Comparison of ENCODE assay signal across 8 cellular contexts in genomic region chr2:32277674-32278475, GRCh38. TPM values are rescaled to one million over a fixed set of nuclear protein-coding genes. Genes with fewer than 3 reads are reported as not detected.
DNase-seq lines count a peak whose midpoint lies in the region; ATAC-seq lines count a peak whose summit lies in the region.

Gene YIPF4 (plus strand): TSS chr2:32277904. CDS start chr2:32278156, 252 bp downstream.

- no peaks in the 10 kb centered on the region for H3K27me3 ChIP-seq in CD8-positive, alpha-beta memory T cell (ENCODE audit: insufficient read depth, low read length, poor library complexity, severe bottlenecking)

- ATAC-seq in GM19468 (IDR thresholded peaks at IDR 0.05; ENCODE audit: extremely low read depth, unreplicated experiment): peak; percentile 97
- ATAC-seq in effector memory CD8-positive, alpha-beta T cell (replicated peaks): peak; percentile 95

- H3K4me1 ChIP-seq in CD8-positive, alpha-beta memory T cell (ENCODE audit: insufficient read depth, low read length): peaks cover 21% of the 10 kb centered on the region

- H3K36me3 ChIP-seq in CD8-positive, alpha-beta memory T cell (ENCODE audit: insufficient read depth, low read length): no peaks in the 10 kb centered on the region

- POLR2A ChIA-PET in CD8-positive, alpha-beta memory T cell (lab: Charles Lee): interaction anchor here (0.6 to 0.7 kb wide), 3 partner anchors 10 to 108 kb away, joined by 3 to 5 read pairs (median 3); no protein-coding TSS in a partner anchor

- H3K9me3 Mint-ChIP-seq in CD8-positive, alpha-beta memory T cell: peaks cover 0 to 2% (median 0%) of the 10 kb centered on the region in 5 donors
- no peaks in the 10 kb centered on the region for H3K9me3 Mint-ChIP-seq in effector memory CD8-positive, alpha-beta T cell

- peak within 1 kb of the TSS; percentile 76 for H3K4me3 ChIP-seq in CD8-positive, alpha-beta memory T cell (ENCODE audit: low read length)

- peaks cover 2 to 25% (median 4%) of the 10 kb centered on the region in 3 donors for H3K36me3 Mint-ChIP-seq in CD8-positive, alpha-beta memory T cell
- peaks cover 47% of the 10 kb centered on the region for H3K36me3 Mint-ChIP-seq in effector memory CD8-positive, alpha-beta T cell (ENCODE audit: insufficient read depth)

- peak within 1 kb of the TSS; percentile 87 to 96 (median 90) for H3K4me3 Mint-ChIP-seq in CD8-positive, alpha-beta memory T cell
- peak within 1 kb of the TSS; percentile 87 for H3K4me3 Mint-ChIP-seq in effector memory CD8-positive, alpha-beta T cell

- peaks cover 0 to 12% of the 10 kb centered on the region in 2 donors for H3K27me3 Mint-ChIP-seq in CD8-positive, alpha-beta memory T cell
- H3K27me3 Mint-ChIP-seq in effector memory CD8-positive, alpha-beta T cell: peaks cover 0 to 8% of the 10 kb centered on the region in 2 donors

- no peaks in the 10 kb centered on the region for H3K9me3 ChIP-seq in CD8-positive, alpha-beta memory T cell (ENCODE audit: low read length)

- CTCF ChIA-PET in CD8-positive, alpha-beta memory T cell (lab: Charles Lee): no interaction called here

- H3K4me1 Mint-ChIP-seq in CD8-positive, alpha-beta memory T cell: peaks cover 30 to 41% (median 37%) of the 10 kb centered on the region in 3 donors
- H3K4me1 Mint-ChIP-seq in effector memory CD8-positive, alpha-beta T cell (ENCODE audit: low read depth in 2 of 2): peaks cover 15 to 30% of the 10 kb centered on the region in 2 donors

- H3K27ac Mint-ChIP-seq in CD8-positive, alpha-beta memory T cell: peak within 1 kb of the TSS; percentile 93 to 99 (median 98)
- peak within 1 kb of the TSS; percentile 98 for H3K27ac Mint-ChIP-seq in effector memory CD8-positive, alpha-beta T cell

- DNase-seq in CD8-positive, alpha-beta memory T cell: peak; percentile 76 to 95 (median 91)
- peak; percentile 79 for DNase-seq in HS-5 (ENCODE audit: low read depth)
- peak; percentile 71 for DNase-seq in NK-92 treated with Interleukin-12 subunit alpha and Interleukin-12 subunit beta, amount 100 ng/mL, for 24 hours (lab: John Stamatoyannopoulos, UW)
- peak; percentile 99 for DNase-seq in activated CD8-positive, alpha-beta memory T cell treated with anti-CD3 and anti-CD28 coated beads for 24 hours
- DNase-seq in effector memory CD8-positive, alpha-beta T cell: peak; percentile 90 to 98 (median 92)
- DNase-seq in medulla oblongata (ENCODE audit: extremely low spot score): peak; percentile 96
- peak; percentile 82 for DNase-seq in stimulated activated CD8-positive, alpha-beta memory T cell treated with anti-CD3 and anti-CD28 coated beads, Interleukin-12 subunit alpha, Interleukin-12 subunit beta, amount 100 ng/mL, for 1 hour (ENCODE audit: low read depth)

- H3K27ac ChIP-seq in CD8-positive, alpha-beta memory T cell (ENCODE audit: low read depth, low read length): peak within 1 kb of the TSS; percentile 86

RNA-seq across cellular contexts. Expression of gene YIPF4, which starts in this region (rescaled TPM):
- 10 to 100 TPM; 43.1 to 47.0 TPM for total RNA-seq in CD8-positive, alpha-beta memory T cell
- 22.9 TPM for polyA plus RNA-seq in CD8-positive, alpha-beta memory T cell

Comparison
In these comparisons a context has a peak if more than half of its experiments do, and no peak if none do; other contexts are left out.
1. Peak in every context shown above with its lines: DNase-seq, ATAC-seq, H3K4me3 ChIP-seq and H3K27ac ChIP-seq.